In genomic region chr10:119769886-119770285, GRCh38 we compare ENCODE assay signal across 17 cellular contexts. TPM values are rescaled to one million over a fixed set of nuclear protein-coding genes. Genes with fewer than 3 reads are reported as not detected.
DNase-seq lines count a peak whose midpoint lies in the region; ATAC-seq and TF ChIP-seq lines count a peak whose summit lies in the region.
"Had no signal": no experiment of that assay in that cellular context is flagged by ENCODE, and none has a peak within 500 bp of the region (broad histone marks: within the 10 kb centered on the region; RNA-seq: fewer than 3 reads in every experiment).

No MANE protein-coding gene starts in this region.

- ATAC-seq in IMR-90 (ENCODE audit: low read depth): peak; percentile 64
- no peak for ATAC-seq in HG03159 (IDR thresholded peaks at IDR 0.05; ENCODE audit: unreplicated experiment)
- ATAC-seq in GM21526 (IDR thresholded peaks at IDR 0.05; ENCODE audit: low FRiP score, unreplicated experiment): no peak
- no peak for ATAC-seq in natural killer cell treated with Interleukin-12 subunit alpha and Interleukin-12 subunit beta and Interleukin-15 and Interleukin-18, amount 100 ng/mL, for 72 hours
- no peak for ATAC-seq in GM21529 (IDR thresholded peaks at IDR 0.05; ENCODE audit: unreplicated experiment)

- H2AFZ ChIP-seq in IMR-90 (replicated peaks; ENCODE audit: low read length, poor library complexity): no peak overlapping the region

- H2BK5ac ChIP-seq in IMR-90 (ENCODE audit: low read depth, low read length, poor library complexity, severe bottlenecking): no peak overlapping the region

- DNase-seq in A673 (ENCODE audit: low spot score) (peak; percentile 48), IMR-90 (peak; percentile 80), brain microvascular endothelial cell (peak; percentile 19), kidney tubule cell (ENCODE audit: low spot score) (peak; percentile 48)
- no peak for DNase-seq in natural killer cell treated with Interleukin-12 subunit alpha and Interleukin-12 subunit beta and Interleukin-15 and Interleukin-18, amount 100 ng/mL, for 72 hours (ENCODE audit: low spot score)
- DNase-seq: activated CD4-positive, alpha-beta T cell treated with anti-CD3 and anti-CD28 coated beads for 1 hour; DND-41; NCI-H1105 treated with DMSO at 0.1 percent for 48 hours; NCI-H526 treated with DMSO at 0.1 percent for 48 hours; SIG-M5 had no signal

- no peak overlapping the region for H2BK15ac ChIP-seq in IMR-90 (ENCODE audit: low read depth, low read length)

- H3K9ac ChIP-seq in IMR-90 (ENCODE audit: low read depth, low read length): no peak overlapping the region

- no peaks in the 10 kb centered on the region for H3K36me3 Mint-ChIP-seq in natural killer cell treated with Interleukin-12 subunit alpha and Interleukin-12 subunit beta and Interleukin-15 and Interleukin-18, amount 100 ng/mL, for 72 hours

- H3K36me3 ChIP-seq in A673 (ENCODE audit: insufficient read depth, low read length, poor library complexity, severe bottlenecking): no peaks in the 10 kb centered on the region
- no peaks in the 10 kb centered on the region for H3K36me3 ChIP-seq in IMR-90 (ENCODE audit: control insufficient read depth, insufficient read depth, low read length)
- H3K36me3 ChIP-seq in brain microvascular endothelial cell (replicated peaks): no peaks in the 10 kb centered on the region
- H3K36me3 ChIP-seq: cardiac muscle cell, thoracic aorta had no signal

- CTCF ChIA-PET in A673 (lab: Charles Lee): no interaction called here
- CTCF ChIA-PET in IMR-90 (lab: Yijun Ruan, JAX): interaction anchor here (0.8 kb wide), 1 partner anchor 20 kb away, joined by 3 read pairs; no protein-coding TSS in a partner anchor

- no CpG with 5 or more reads among the region's 2 CpGs for WGBS in IMR-90 (ENCODE audit: extremely low coverage in 2 of 2, insufficient read length in 1 of 2), 2 experiments

- peaks cover 8 to 11% of the 10 kb centered on the region in 2 experiments; a peak in 3 of 4 replicates for H3K79me1 ChIP-seq in IMR-90 (ENCODE audit: low read depth in 1 of 2, low read length in 2 of 2)

- H2AK9ac ChIP-seq in IMR-90 (replicated peaks; ENCODE audit: low read depth, low read length, poor library complexity): no peak overlapping the region

- H2BK120ac ChIP-seq in IMR-90 (ENCODE audit: low read depth, low read length): peak overlapping the region; percentile 47

- H4K5ac ChIP-seq in IMR-90 (ENCODE audit: low read depth, low read length): no peak overlapping the region

- 0 out of 2 replicates have a peak overlapping the region, but pooled peaks have one; percentile 38 for H3K14ac ChIP-seq in IMR-90 (replicated peaks; ENCODE audit: low read depth, low read length)

- H3K9me1 ChIP-seq in IMR-90 (ENCODE audit: insufficient read depth, low read length): peaks cover 4% of the 10 kb centered on the region

- H3K27me3 Mint-ChIP-seq in natural killer cell treated with Interleukin-12 subunit alpha and Interleukin-12 subunit beta and Interleukin-15 and Interleukin-18, amount 100 ng/mL, for 72 hours: no peaks in the 10 kb centered on the region
- H3K27me3 Mint-ChIP-seq: progenitor cell of endocrine pancreas had no signal

- dilution Hi-C loops in IMR-90 (cut with HindIII; ENCODE audit: low sequenced_read_pairs, unreplicated experiment): no loop called here

- peaks cover 28% of the 10 kb centered on the region for H3K4me1 ChIP-seq in A673 (ENCODE audit: insufficient read depth, low read length, poor library complexity, severe bottlenecking)
- peaks cover 9% of the 10 kb centered on the region for H3K4me1 ChIP-seq in IMR-90 (ENCODE audit: control insufficient read depth, insufficient read depth, low read length)
- H3K4me1 ChIP-seq: A549 had no signal

- no peak overlapping the region for H3K18ac ChIP-seq in IMR-90 (ENCODE audit: low read depth, low read length)

- no peak overlapping the region for H2BK20ac ChIP-seq in IMR-90 (ENCODE audit: low read depth, low read length)

- H3K56ac ChIP-seq in IMR-90 (ENCODE audit: extremely low read depth, insufficient read depth, low read length): no peak overlapping the region

- POLR2A ChIA-PET in A673 (lab: Charles Lee; ENCODE audit: low non-redundant PET) (no interaction called here), IMR-90 (lab: Charles Lee; ENCODE audit: unreplicated experiment) (interaction anchor here (0.7 kb wide), 1 partner anchor 47 kb away, joined by 4 read pairs; no protein-coding TSS in a partner anchor)

- no peak overlapping the region for H2AK5ac ChIP-seq in IMR-90 (ENCODE audit: low read depth, low read length)

- no peaks in the 10 kb centered on the region for H4K20me1 ChIP-seq in IMR-90 (ENCODE audit: insufficient read depth, low read length)

- TF ChIP-seq CTCF in A673 (conservative IDR thresholded peaks at IDR 0.05; ENCODE audit: low read depth, low read length) (no peak), IMR-90 (conservative IDR thresholded peaks at IDR 0.05; ENCODE audit: low read depth, low read length) (no peak), brain microvascular endothelial cell (IDR thresholded peaks at IDR 0.05; ENCODE audit: low read depth, low read length, missing control alignments) (no peak)

- BruUV-seq in A673 (replicated peaks; lab: Mats Ljungman, UMichigan): no TSS peak
- BruUV-seq in IMR-90 (replicated peaks; lab: Mats Ljungman, UMichigan): no TSS peak

- H3K4me1 Mint-ChIP-seq in natural killer cell treated with Interleukin-12 subunit alpha and Interleukin-12 subunit beta and Interleukin-15 and Interleukin-18, amount 100 ng/mL, for 72 hours (ENCODE audit: low read depth in 2 of 2): peaks cover 4 to 6% of the 10 kb centered on the region in 2 donors

- H3K4ac ChIP-seq in IMR-90 (ENCODE audit: low read depth, low read length): peak overlapping the region; percentile 64; the same call in 1 of the 2 replicates

- intact Hi-C loops in A673 (cut with micrococcal nuclease; ENCODE audit: unreplicated experiment): no loop called here
- intact Hi-C loops in IMR-90 (cut with micrococcal nuclease): no loop called here

- H3K4me2 ChIP-seq in IMR-90 (ENCODE audit: low read depth, low read length): no peak overlapping the region
- H3K4me2 ChIP-seq: A549 had no signal

- H3K9me3 Mint-ChIP-seq in natural killer cell treated with Interleukin-12 subunit alpha and Interleukin-12 subunit beta and Interleukin-15 and Interleukin-18, amount 100 ng/mL, for 72 hours: no peaks in the 10 kb centered on the region

- TF ChIP-seq POLR2A in IMR-90 (IDR thresholded peaks at IDR 0.05; ENCODE audit: low read depth, low read length): no peak

- H3K27ac ChIP-seq in A673 (ENCODE audit: low read depth, low read length, poor library complexity, severe bottlenecking) (peak overlapping the region; percentile 20), IMR-90 (ENCODE audit: insufficient read depth, low read length) (no peak overlapping the region), brain microvascular endothelial cell (no peak overlapping the region)
- H3K27ac ChIP-seq: A549, cardiac muscle cell, thoracic aorta had no signal

- no peaks in the 10 kb centered on the region for H3K27me3 ChIP-seq in A673 (replicated peaks; ENCODE audit: insufficient read depth, low read depth, low read length, poor library complexity)
- no peaks in the 10 kb centered on the region for H3K27me3 ChIP-seq in IMR-90 (ENCODE audit: control insufficient read depth, insufficient read depth, low read length)
- H3K27me3 ChIP-seq in brain microvascular endothelial cell (replicated peaks): no peaks in the 10 kb centered on the region
- H3K27me3 ChIP-seq: cardiac muscle cell had no signal

- H3K4me3 Mint-ChIP-seq in natural killer cell treated with Interleukin-12 subunit alpha and Interleukin-12 subunit beta and Interleukin-15 and Interleukin-18, amount 100 ng/mL, for 72 hours: no peak overlapping the region

- H3K9me3 ChIP-seq in A673 (ENCODE audit: low read depth, low read length, poor library complexity, severe bottlenecking) (no peaks in the 10 kb centered on the region), IMR-90 (ENCODE audit: control insufficient read depth, insufficient read depth, low read length) (no peaks in the 10 kb centered on the region)
- H3K9me3 ChIP-seq: A549, thoracic aorta had no signal

- in situ Hi-C loops in IMR-90 (cut with MboI; ENCODE audit: low sequenced_read_pairs) (no loop called here), brain microvascular endothelial cell (cut with HindIII; ENCODE audit: low pct_ligation_motif_present, low sequenced_read_pairs) (no loop called here)

- no peak overlapping the region for H3K27ac Mint-ChIP-seq in natural killer cell treated with Interleukin-12 subunit alpha and Interleukin-12 subunit beta and Interleukin-15 and Interleukin-18, amount 100 ng/mL, for 72 hours
- H3K27ac Mint-ChIP-seq: progenitor cell of endocrine pancreas had no signal

- no peak overlapping the region for H3K4me3 ChIP-seq in A673 (ENCODE audit: low read depth, low read length, poor library complexity, severe bottlenecking)
- no peak overlapping the region for H3K4me3 ChIP-seq in IMR-90 (ENCODE audit: insufficient read depth, low read depth, low read length)
- no peak overlapping the region for H3K4me3 ChIP-seq in brain microvascular endothelial cell (ENCODE audit: low read depth, low read length)
- H3K4me3 ChIP-seq: A549, cardiac muscle cell, thoracic aorta had no signal

- TF ChIP-seq RAD21 in IMR-90 (IDR thresholded peaks at IDR 0.05; ENCODE audit: low read length): no peak

- no peak overlapping the region for H4K91ac ChIP-seq in IMR-90 (ENCODE audit: insufficient read depth, low read depth, low read length)

- no peak overlapping the region for H3K23ac ChIP-seq in IMR-90 (ENCODE audit: low read depth, low read length)

- H4K8ac ChIP-seq in IMR-90 (ENCODE audit: low read depth in 2 of 2, low read length in 2 of 2): no peak overlapping the region

TF ChIP-seq in IMR-90, 13 proteins besides CTCF, POLR2A, EP300 and RAD21:
- TF ChIP-seq BHLHE40 (IDR thresholded peaks at IDR 0.05; ENCODE audit: low read depth, low read length): no peak
- no peak for TF ChIP-seq SMC3 (IDR thresholded peaks at IDR 0.05; ENCODE audit: low read depth, low read length)
- peak; percentile 37; the same call in 1 of the 2 replicates for TF ChIP-seq FOS (IDR thresholded peaks at IDR 0.05; ENCODE audit: low read depth, low read length)

RNA-seq across cellular contexts. Expression of gene INPP5F, which starts 44.0 kb away (rescaled TPM):
- 20.0 and 22.0 TPM in 2 replicates for total RNA-seq in A673 (2021)
- 29.6 and 35.3 TPM in 2 replicates for total RNA-seq in IMR-90 (2012; rRNA removed)
- polyA plus RNA-seq in IMR-90 (2012; rRNA removed): 16.3 and 19.0 TPM in 2 replicates
- 4.7 and 7.0 TPM in 2 replicates for polyA plus RNA-seq in IMR-90 (2012; cell fraction: cytosol; rRNA removed)
- polyA plus RNA-seq in IMR-90 (2012; cell fraction: nucleus; rRNA removed; ENCODE audit: low replicate concordance): 3.1 and 20.5 TPM in 2 replicates
- total RNA-seq in natural killer cell treated with Interleukin-12 subunit alpha and Interleukin-12 subunit beta and Interleukin-15 and Interleukin-18, amount 100 ng/mL, for 72 hours: 10 to 100 TPM in 1 of 2 donors, 1 to 10 TPM in 1; 6.7 to 15.4 TPM
